18 cellular contexts compared by ENCODE assay signal in the genomic region with DNA sequence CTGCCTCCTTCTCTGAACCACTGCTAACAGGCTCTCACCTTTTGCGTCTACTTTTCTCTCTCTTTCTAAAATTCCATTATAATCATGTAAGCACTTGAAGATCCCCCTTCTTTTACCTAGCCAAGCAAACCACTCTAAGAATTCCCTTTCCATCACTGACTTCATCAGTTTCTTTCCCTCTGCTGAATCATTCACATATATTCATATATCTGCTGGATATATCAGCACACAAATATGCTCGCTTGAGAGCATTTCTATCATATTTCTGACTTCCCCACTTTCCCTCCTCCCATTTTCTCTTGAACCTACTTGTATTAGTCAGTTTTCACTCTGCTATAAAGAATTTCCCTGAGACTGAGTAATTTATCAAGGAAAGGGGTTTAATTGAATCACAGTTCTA.
"Had no signal": no experiment of that assay in that cellular context is flagged by ENCODE, and none has a peak within 500 bp of the region (broad histone marks: within the 10 kb centered on the region; RNA-seq: fewer than 3 reads in every experiment).

No MANE protein-coding gene starts in this region.

- DNase-seq: activated CD4-positive, alpha-beta memory T cell treated with anti-CD3 and anti-CD28 coated beads for 36 hours; activated CD4-positive, alpha-beta T cell treated with anti-CD3 and anti-CD28 coated beads for 1 hour; activated gamma-delta T cell; activated T-cell treated with anti-CD3 and anti-CD28 coated beads, Interleukin-2, amount 50 U/mL, for 4 hours; aorta; gastrocnemius medialis; heart right ventricle; left ventricle myocardium inferior; psoas muscle; right lobe of liver; spleen; stimulated activated CD4-positive, alpha-beta T cell treated with anti-CD3 and anti-CD28 coated beads, Interleukin-1b, Interleukin-23, amount 100 ng/mL, for 48 hours; T-helper 9 cell; tibial artery had no signal

- H3K9me3 ChIP-seq: esophagus muscularis mucosa, gastrocnemius medialis, heart right ventricle, left ventricle myocardium inferior, psoas muscle, right lobe of liver, spleen, tibial artery, vagina had no signal

- H3K4me3 ChIP-seq: esophagus muscularis mucosa, gastrocnemius medialis, heart right ventricle, left ventricle myocardium inferior, psoas muscle, right lobe of liver, spleen, tibial artery, vagina had no signal

- H3K4me1 ChIP-seq: esophagus muscularis mucosa, gastrocnemius medialis, left ventricle myocardium inferior, psoas muscle, right lobe of liver, spleen, tibial artery, vagina had no signal

- H3K27me3 ChIP-seq: esophagus muscularis mucosa, gastrocnemius medialis, heart right ventricle, right lobe of liver, spleen, tibial artery, vagina had no signal

- H3K27ac ChIP-seq: esophagus muscularis mucosa, gastrocnemius medialis, heart right ventricle, left ventricle myocardium inferior, psoas muscle, right lobe of liver, spleen, tibial artery, vagina had no signal

- ATAC-seq: gastrocnemius medialis; heart right ventricle; natural killer cell treated with Interleukin-12 subunit alpha and Interleukin-12 subunit beta and Interleukin-15 and Interleukin-18, amount 100 ng/mL, for 72 hours; right lobe of liver; stimulated activated memory B cell treated with anti-CD40 and anti-IgM and Interleukin-4, amounts not matched to agents 10 μg/mL and 1 μg/mL and 100 μg/mL, for 72 hours had no signal

- H3K36me3 ChIP-seq: esophagus muscularis mucosa, gastrocnemius medialis, heart right ventricle, left ventricle myocardium inferior, right lobe of liver, spleen, tibial artery, vagina had no signal
